Comparison of ENCODE assay signal across 9 cellular contexts in the genomic region with DNA sequence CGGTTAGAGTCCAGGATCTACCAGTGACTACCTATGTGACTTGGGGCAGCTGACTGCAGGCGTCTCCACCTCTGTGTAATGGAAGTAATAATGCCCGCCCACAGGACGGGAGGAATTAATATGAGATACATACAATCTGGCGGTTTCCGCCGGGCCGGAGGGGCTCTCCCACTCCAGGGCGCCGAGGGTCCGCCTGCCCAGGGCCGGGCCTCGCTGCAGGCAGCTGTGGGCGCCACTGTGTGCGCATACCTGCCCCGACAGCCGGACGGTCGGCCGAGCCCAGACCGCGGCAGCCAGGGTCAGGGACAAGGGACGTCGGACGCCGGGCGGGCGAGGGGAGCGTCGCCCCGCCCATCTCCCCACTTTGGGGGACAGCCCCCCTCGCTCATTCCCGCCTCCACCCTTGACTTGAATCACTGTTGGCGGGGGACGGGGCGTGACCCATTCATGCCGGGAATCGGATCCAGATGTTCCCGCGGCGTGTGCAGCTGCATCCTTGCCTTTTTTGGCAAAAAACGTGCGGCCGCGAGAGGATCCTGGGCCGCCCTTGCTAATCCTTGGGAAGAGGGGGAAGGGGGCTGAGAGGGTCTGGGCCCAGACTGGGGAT. TPM values are rescaled to one million over a fixed set of nuclear protein-coding genes. Genes with fewer than 3 reads are reported as not detected.
DNase-seq lines count a peak whose midpoint lies in the region; ATAC-seq and TF ChIP-seq lines count a peak whose summit lies in the region.
"Had no signal": no experiment of that assay in that cellular context is flagged by ENCODE, and none has a peak within 500 bp of the region (broad histone marks: within the 10 kb centered on the region; RNA-seq: fewer than 3 reads in every experiment).

No MANE protein-coding gene starts in this region.

- H3K4me3 Mint-ChIP-seq in activated CD4-positive, alpha-beta memory T cell treated with anti-CD3 and anti-CD28 coated beads, Interleukin-2, amount 10 ng/mL, durations not matched to agents 7 days and 5 days, result peak overlapping the region; percentile 30
- no peak overlapping the region for H3K4me3 Mint-ChIP-seq in neural progenitor cell

- no peak for TF ChIP-seq CTCF in neural progenitor cell (IDR thresholded peaks at IDR 0.05)

- H3F3A ChIP-seq in neural progenitor cell (ENCODE audit: low read depth), result peaks cover 12% of the 10 kb centered on the region

- peak overlapping the region; percentile 39 for H3K4me3 ChIP-seq in neural progenitor cell

- no peaks in the 10 kb centered on the region for H3K27me3 ChIP-seq in neural progenitor cell

- CTCF ChIA-PET in activated CD4-positive, alpha-beta memory T cell treated with anti-CD3 and anti-CD28 coated beads, Interleukin-2, amount 10 ng/mL, durations not matched to agents 7 days and 5 days (lab: Charles Lee), result interaction anchor here (0.7 to 1.7 kb wide), 2 partner anchors 23 to 43 kb away, joined by 3 to 6 read pairs; no protein-coding TSS in a partner anchor

- ATAC-seq in GM21360 (IDR thresholded peaks at IDR 0.05; ENCODE audit: unreplicated experiment), result no peak
- no peak for ATAC-seq in HG03025 (IDR thresholded peaks at IDR 0.05; ENCODE audit: low FRiP score, unreplicated experiment)

- no peaks in the 10 kb centered on the region for H4K20me1 ChIP-seq in neural progenitor cell (ENCODE audit: low read depth)

- no peak overlapping the region for H3K9ac ChIP-seq in neural progenitor cell

- no peaks in the 10 kb centered on the region for H3K36me3 ChIP-seq in neural progenitor cell

- no peak overlapping the region for H3K27ac ChIP-seq in neural progenitor cell

- H3K36me3 Mint-ChIP-seq in activated CD4-positive, alpha-beta memory T cell treated with anti-CD3 and anti-CD28 coated beads, Interleukin-2, amount 10 ng/mL, durations not matched to agents 7 days and 5 days (ENCODE audit: low read depth), result peaks cover 7% of the 10 kb centered on the region
- peaks cover 16% of the 10 kb centered on the region for H3K36me3 Mint-ChIP-seq in neural progenitor cell

- peak; percentile 78 for DNase-seq in activated CD8-positive, alpha-beta memory T cell treated with anti-CD3 and anti-CD28 coated beads for 24 hours
- no peak for DNase-seq in activated CD8-positive, alpha-beta memory T cell treated with anti-CD3 and anti-CD28 coated beads, Interleukin-2, amount 50 U/mL, for 48 hours
- DNase-seq in activated CD4-positive, alpha-beta memory T cell treated with anti-CD3 and anti-CD28 coated beads, Interleukin-2, amount 10 ng/mL, durations not matched to agents 7 days and 5 days, result no peak
- peak; percentile 96 for DNase-seq in fibroblast of the conjunctiva (ENCODE audit: low read depth)
- peak; percentile 72 for DNase-seq in neural progenitor cell (ENCODE audit: low spot score)
- no peak for DNase-seq in effector CD8-positive, alpha-beta T cell (lab: John Stamatoyannopoulos, UW)
- DNase-seq: DND-41 had no signal

- H3K9me3 Mint-ChIP-seq in activated CD4-positive, alpha-beta memory T cell treated with anti-CD3 and anti-CD28 coated beads, Interleukin-2, amount 10 ng/mL, durations not matched to agents 7 days and 5 days, result no peaks in the 10 kb centered on the region
- no peaks in the 10 kb centered on the region for H3K9me3 Mint-ChIP-seq in neural progenitor cell

- peaks cover 36% of the 10 kb centered on the region for H3K4me1 Mint-ChIP-seq in activated CD4-positive, alpha-beta memory T cell treated with anti-CD3 and anti-CD28 coated beads, Interleukin-2, amount 10 ng/mL, durations not matched to agents 7 days and 5 days
- peaks cover 25% of the 10 kb centered on the region for H3K4me1 Mint-ChIP-seq in neural progenitor cell

- peak overlapping the region; percentile 72 for H3K4me2 ChIP-seq in neural progenitor cell

- no peaks in the 10 kb centered on the region for H3K9me3 ChIP-seq in neural progenitor cell (ENCODE audit: low read depth)

- no peak overlapping the region for H2AFZ ChIP-seq in neural progenitor cell (replicated peaks)

- no peak overlapping the region for H3K27ac Mint-ChIP-seq in activated CD4-positive, alpha-beta memory T cell treated with anti-CD3 and anti-CD28 coated beads, Interleukin-2, amount 10 ng/mL, durations not matched to agents 7 days and 5 days
- no peak overlapping the region for H3K27ac Mint-ChIP-seq in neural progenitor cell

- peaks cover 3% of the 10 kb centered on the region for H3K79me2 ChIP-seq in neural progenitor cell (ENCODE audit: low read depth)

- H3K27me3 Mint-ChIP-seq in activated CD4-positive, alpha-beta memory T cell treated with anti-CD3 and anti-CD28 coated beads, Interleukin-2, amount 10 ng/mL, durations not matched to agents 7 days and 5 days, result no peaks in the 10 kb centered on the region
- H3K27me3 Mint-ChIP-seq in neural progenitor cell (ENCODE audit: insufficient read depth, low read depth), result peaks cover 4% of the 10 kb centered on the region

- POLR2A ChIA-PET in activated CD4-positive, alpha-beta memory T cell treated with anti-CD3 and anti-CD28 coated beads, Interleukin-2, amount 10 ng/mL, durations not matched to agents 7 days and 5 days (lab: Charles Lee), result interaction anchor here (0.9 to 2.6 kb wide), 3 partner anchors 8 to 17 kb away, joined by 4 to 15 read pairs (median 9); no protein-coding TSS in a partner anchor

- peaks cover 14% of the 10 kb centered on the region for H3K4me1 ChIP-seq in neural progenitor cell

RNA-seq across cellular contexts. Expression of gene SF3A3, which starts 6.1 kb away (rescaled TPM):
- 10 to 100 TPM; 72.1 to 74.3 TPM for total RNA-seq in activated CD4-positive, alpha-beta memory T cell treated with anti-CD3 and anti-CD28 coated beads, Interleukin-2, amount 10 ng/mL, durations not matched to agents 7 days and 5 days
- total RNA-seq in neural progenitor cell (ENCODE audit: low replicate concordance), result 120 and 172 TPM in 2 replicates

RNA-seq across cellular contexts. Expression of gene FHL3, which starts 9.4 kb away (rescaled TPM):
- total RNA-seq in activated CD4-positive, alpha-beta memory T cell treated with anti-CD3 and anti-CD28 coated beads, Interleukin-2, amount 10 ng/mL, durations not matched to agents 7 days and 5 days, result 1 to 10 TPM; 9.1 to 9.8 TPM
- 8.1 and 21.5 TPM in 2 replicates for total RNA-seq in neural progenitor cell (ENCODE audit: low replicate concordance)

RNA-seq across cellular contexts. Expression of gene UTP11, which starts 16.7 kb away (rescaled TPM):
- total RNA-seq in activated CD4-positive, alpha-beta memory T cell treated with anti-CD3 and anti-CD28 coated beads, Interleukin-2, amount 10 ng/mL, durations not matched to agents 7 days and 5 days, result 10 to 100 TPM; 29.1 to 33.2 TPM
- total RNA-seq in neural progenitor cell (ENCODE audit: low replicate concordance), result 52.4 and 86.0 TPM in 2 replicates

RNA-seq across cellular contexts. Expression of gene INPP5B, which starts 49.0 kb away (rescaled TPM):
- 10 to 100 TPM; 26.3 to 26.7 TPM for total RNA-seq in activated CD4-positive, alpha-beta memory T cell treated with anti-CD3 and anti-CD28 coated beads, Interleukin-2, amount 10 ng/mL, durations not matched to agents 7 days and 5 days
- total RNA-seq in neural progenitor cell (ENCODE audit: low replicate concordance), result 22.0 and 27.2 TPM in 2 replicates

RNA-seq across cellular contexts. Expression of gene POU3F1, which starts 50.7 kb away (rescaled TPM):
- not detected for total RNA-seq in activated CD4-positive, alpha-beta memory T cell treated with anti-CD3 and anti-CD28 coated beads, Interleukin-2, amount 10 ng/mL, durations not matched to agents 7 days and 5 days
- total RNA-seq in neural progenitor cell (ENCODE audit: low replicate concordance), result 16.5 and 44.6 TPM in 2 replicates

Comparison
In these comparisons a context has a peak if more than half of its experiments do, and no peak if none do; other contexts are left out.
1. DNase-seq: peak in activated CD8-positive, alpha-beta memory T cell treated with anti-CD3 and anti-CD28 coated beads for 24 hours (single experiment), fibroblast of the conjunctiva (single experiment) and neural progenitor cell (single experiment); none in activated CD8-positive, alpha-beta memory T cell treated with anti-CD3 and anti-CD28 coated beads, Interleukin-2, amount 50 U/mL, for 48 hours (single experiment), activated CD4-positive, alpha-beta memory T cell treated with anti-CD3 and anti-CD28 coated beads, Interleukin-2, amount 10 ng/mL, durations not matched to agents 7 days and 5 days (single experiment) and effector CD8-positive, alpha-beta T cell (single experiment).